Comparison of ENCODE assay signal across 32 cellular contexts in the genomic region with DNA sequence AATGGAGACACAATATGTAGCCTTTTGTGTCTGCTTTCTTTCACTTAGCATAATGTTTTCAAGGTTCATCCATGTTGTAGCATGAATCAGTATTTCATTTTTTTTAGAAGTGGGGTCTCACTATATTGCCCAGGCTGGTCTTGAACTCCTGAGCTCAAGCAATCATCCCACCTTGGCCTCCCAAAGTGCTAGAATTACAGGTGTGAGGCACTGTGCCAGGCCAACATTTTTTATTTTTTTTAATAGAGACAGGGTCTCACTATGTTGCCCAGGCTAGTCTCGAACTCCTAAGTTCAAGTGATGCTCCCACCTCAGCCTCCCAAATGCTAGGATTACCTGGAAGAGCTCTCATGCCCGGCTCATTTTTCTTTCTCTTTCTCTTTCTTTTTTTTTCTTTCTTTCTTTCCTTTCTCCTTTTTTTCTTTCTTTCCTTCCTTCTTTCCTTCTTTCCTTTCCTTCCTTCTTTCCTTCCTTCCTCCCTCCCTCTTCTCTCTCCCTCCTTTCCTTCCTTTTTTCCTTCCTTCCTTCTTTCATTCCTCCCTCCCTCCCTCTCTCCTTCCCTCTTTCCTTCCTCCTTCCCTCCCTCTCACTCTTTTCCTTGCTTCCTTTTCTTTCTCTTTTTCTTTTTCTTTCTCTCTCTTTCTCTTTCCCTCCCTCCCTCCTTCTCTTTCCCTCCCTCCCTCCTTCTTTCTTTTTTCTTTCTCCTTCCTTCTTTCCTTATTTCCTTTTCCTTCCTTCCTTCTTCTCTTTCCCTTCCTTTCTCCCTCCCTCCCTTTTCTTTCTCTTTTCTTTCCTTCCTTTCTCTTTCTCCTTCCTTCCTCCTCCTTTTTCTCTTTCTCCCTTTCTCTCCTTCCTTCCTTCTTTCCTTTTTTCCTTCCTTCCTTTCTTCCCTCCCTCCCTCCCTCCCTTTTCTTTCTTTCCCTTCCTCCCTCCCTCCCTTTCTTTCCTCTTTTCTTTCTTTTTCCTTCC. TPM values are rescaled to one million over a fixed set of nuclear protein-coding genes. Genes with fewer than 3 reads are reported as not detected.
"Had no signal": no experiment of that assay in that cellular context is flagged by ENCODE, and none has a peak within 500 bp of the region (broad histone marks: within the 10 kb centered on the region; RNA-seq: fewer than 3 reads in every experiment).

No MANE protein-coding gene starts in this region.

- H3K9me3 Mint-ChIP-seq: dendritic cell treated with granulocyte-macrophage colony-stimulating factor and Interleukin-4, amounts not matched to agents 40 ng/mL and 50 ng/mL, for 4 days; effector memory CD8-positive, alpha-beta T cell had no signal

- H3K9me3 ChIP-seq: colonic mucosa, esophagus muscularis mucosa, esophagus squamous epithelium, gastrocnemius medialis, gastroesophageal sphincter, heart left ventricle, heart right ventricle had no signal

- ATAC-seq: effector memory CD8-positive, alpha-beta T cell; esophagus mucosa; foreskin keratinocyte; gastrocnemius medialis; gastroesophageal sphincter; heart left ventricle; heart right ventricle had no signal

- H3K27ac ChIP-seq: colonic mucosa, coronary artery, dorsolateral prefrontal cortex, epithelial cell of prostate, esophagus muscularis mucosa, esophagus squamous epithelium, foreskin keratinocyte, gastrocnemius medialis, gastroesophageal sphincter, heart left ventricle, heart right ventricle had no signal

- FAIRE-seq: colon, endometrium, endothelial cell of umbilical vein, frontal cortex had no signal

- H3K36me3 ChIP-seq: colonic mucosa, esophagus muscularis mucosa, esophagus squamous epithelium, gastrocnemius medialis, gastroesophageal sphincter, heart left ventricle, heart right ventricle had no signal

- H3K4me1 ChIP-seq: colonic mucosa, esophagus muscularis mucosa, esophagus squamous epithelium, foreskin keratinocyte, gastrocnemius medialis, gastroesophageal sphincter, heart left ventricle, heart right ventricle had no signal

- H3K27ac Mint-ChIP-seq: dendritic cell treated with granulocyte-macrophage colony-stimulating factor and Interleukin-4, amounts not matched to agents 40 ng/mL and 50 ng/mL, for 4 days; effector memory CD8-positive, alpha-beta T cell; endodermal cell had no signal

- H3K4me3 Mint-ChIP-seq: dendritic cell treated with granulocyte-macrophage colony-stimulating factor and Interleukin-4, amounts not matched to agents 40 ng/mL and 50 ng/mL, for 4 days; effector memory CD8-positive, alpha-beta T cell; endodermal cell had no signal

- DNase-seq: colonic mucosa; cortex of kidney; dermis blood vessel endothelial cell; dorsolateral prefrontal cortex; effector CD4-positive, alpha-beta T cell; effector CD8-positive, alpha-beta T cell; effector memory CD4-positive, alpha-beta T cell; effector memory CD8-positive, alpha-beta T cell; endodermal cell; erythroblast; esophagus squamous epithelium; foreskin fibroblast; foreskin keratinocyte; foreskin melanocyte; gastrocnemius medialis; glutamatergic neuron; head of caudate nucleus; heart left ventricle; heart right ventricle had no signal

- H3K27me3 ChIP-seq: colonic mucosa, esophagus muscularis mucosa, esophagus squamous epithelium, foreskin keratinocyte, gastrocnemius medialis, gastroesophageal sphincter, heart left ventricle, heart right ventricle had no signal

- H3K27me3 Mint-ChIP-seq: dendritic cell treated with granulocyte-macrophage colony-stimulating factor and Interleukin-4, amounts not matched to agents 40 ng/mL and 50 ng/mL, for 4 days; effector memory CD8-positive, alpha-beta T cell had no signal

- H3K4me1 Mint-ChIP-seq: endodermal cell had no signal

- H3K4me3 ChIP-seq: colonic mucosa, coronary artery, dorsolateral prefrontal cortex, esophagus muscularis mucosa, esophagus squamous epithelium, gastrocnemius medialis, gastroesophageal sphincter, heart left ventricle, heart right ventricle had no signal

RNA-seq across cellular contexts. Expression of a gene that starts 43.1 kb away (rescaled TPM):
- total RNA-seq: dermis blood vessel endothelial cell, dermis microvascular lymphatic vessel endothelial cell, endothelial cell of umbilical vein, epithelial cell of proximal tubule, esophagus mucosa, esophagus muscularis mucosa, glomerular endothelial cell had no signal
- polyA plus RNA-seq: endothelial cell of umbilical vein had no signal
